In the genomic region with DNA sequence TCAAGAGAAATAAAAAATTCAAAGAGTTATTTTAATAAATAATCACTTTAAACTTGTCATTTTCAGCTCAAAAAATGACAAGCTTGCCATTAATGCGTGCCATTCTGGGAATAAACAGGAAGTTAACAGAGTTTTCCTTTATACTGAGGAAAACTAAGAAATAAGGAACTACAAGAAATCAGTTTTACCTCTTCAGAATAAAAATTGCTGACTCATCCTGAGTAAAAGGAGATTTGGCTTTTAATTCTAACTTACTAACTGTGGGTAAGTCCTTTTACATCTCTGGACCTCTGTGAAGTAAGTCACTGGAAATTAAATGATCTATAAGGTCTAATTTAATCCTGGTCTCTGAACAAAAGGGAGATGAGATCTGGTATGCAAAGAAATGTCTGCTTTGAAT, we compare ENCODE assay signal across 1 cellular context.
TF ChIP-seq lines count a peak whose summit lies in the region.

No MANE protein-coding gene starts in this region.

TF ChIP-seq in endothelial cell of umbilical vein, 7 proteins besides CTCF, POLR2A, EP300 and RAD21:
- TF ChIP-seq MAX (IDR thresholded peaks at IDR 0.05; ENCODE audit: insufficient read depth, insufficient read length) (no peak), GATA2 (IDR thresholded peaks at IDR 0.05; ENCODE audit: insufficient read depth, insufficient read length, low read depth, low read length) (no peak), JUN (IDR thresholded peaks at IDR 0.05; ENCODE audit: borderline replicate concordance, insufficient read depth, insufficient read length, low read depth) (no peak), POLR2AphosphoS5 (IDR thresholded peaks at IDR 0.05; ENCODE audit: insufficient read depth, low read depth, low read length) (no peak), EZH2 (IDR thresholded peaks at IDR 0.05; ENCODE audit: borderline replicate concordance, low read depth, low read length, severe bottlenecking) (no peak), FOS (IDR thresholded peaks at IDR 0.05; ENCODE audit: borderline replicate concordance, insufficient read depth, low read length) (no peak)
